In the genomic region with DNA sequence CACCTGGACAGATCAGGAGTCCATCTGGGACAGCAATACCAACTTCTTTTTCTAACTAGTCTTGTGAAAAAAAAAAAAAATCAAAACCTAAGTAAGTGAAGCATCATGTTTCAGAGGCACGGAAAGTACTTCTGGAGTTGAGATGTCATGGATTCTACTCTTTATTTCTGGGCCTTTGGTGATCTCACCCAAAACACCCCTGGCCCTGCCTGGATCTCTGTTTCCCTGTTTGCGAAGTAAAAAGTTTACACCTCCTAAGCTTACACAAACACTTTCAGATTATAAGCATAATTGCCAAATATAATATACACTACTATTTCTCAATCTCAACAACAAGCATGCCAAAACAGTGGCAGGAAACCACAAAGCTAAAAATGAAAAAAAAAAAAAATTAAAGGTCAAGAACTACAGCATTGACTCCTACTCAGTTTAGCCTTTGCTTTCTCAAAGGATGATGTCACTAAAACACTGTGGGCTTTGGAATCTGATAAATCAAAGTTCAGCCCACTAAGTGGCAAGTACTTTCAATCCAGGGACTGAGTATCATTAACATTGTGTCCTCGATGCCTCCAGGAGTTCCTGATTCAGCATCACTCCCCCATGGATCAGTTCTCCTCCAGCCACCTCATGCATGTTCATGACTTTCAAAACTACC, we compare ENCODE assay signal across 22 cellular contexts.
DNase-seq lines count a peak whose midpoint lies in the region; ATAC-seq and TF ChIP-seq lines count a peak whose summit lies in the region.
"Had no signal": no experiment of that assay in that cellular context is flagged by ENCODE, and none has a peak within 500 bp of the region (broad histone marks: within the 10 kb centered on the region; RNA-seq: fewer than 3 reads in every experiment).

No MANE protein-coding gene starts in this region.

- no peak overlapping the region for H2AFZ ChIP-seq in fibroblast of lung (ENCODE audit: low read length)

- DNase-seq in HCEC 1CT (peak; percentile 35), RWPE2 (ENCODE audit: low spot score) (no peak), fibroblast of lung (ENCODE audit: low read depth in 2 of 2) (peak; percentile 80 to 85), myocyte (ENCODE audit: low read depth) (peak; percentile 26), MV-4-11 (lab: John Stamatoyannopoulos, UW) (no peak), hepatic stellate cell (ENCODE audit: low spot score) (no peak), HT-29 (ENCODE audit: low spot score) (no peak)
- DNase-seq: activated naive CD4-positive, alpha-beta T cell treated with anti-CD3 and anti-CD28 coated beads, Interleukin-2, amount 10 ng/mL, durations not matched to agents 7 days and 5 days; activated T-cell treated with anti-CD3 and anti-CD28 coated beads, Interleukin-2, amount 50 U/mL, for 4 hours; CD4-positive, alpha-beta T cell; DMS153; glutamatergic neuron; NCI-H1694; ovary; Peyer's patch; right lobe of liver; stimulated activated CD4-positive, alpha-beta T cell treated with anti-CD3 and anti-CD28 coated beads, Interleukin-2, amount 100 ng/mL, for 24 hours; stimulated activated naive CD8-positive, alpha-beta T cell treated with anti-CD3 and anti-CD28 coated beads, Interleukin-15, Interleukin-2, amounts not matched to agents 100 U/mL and 50 U/mL, for 24 hours; transverse colon had no signal

- ATAC-seq in RWPE2 (ENCODE audit: low read depth) (peak; percentile 58), HG03520 (IDR thresholded peaks at IDR 0.05; ENCODE audit: unreplicated experiment) (no peak)
- ATAC-seq: activated T-cell treated with anti-CD3 and anti-CD28 coated beads, Interleukin-2, amount 50 U/mL, for 4 hours; stimulated activated naive CD8-positive, alpha-beta T cell treated with anti-CD3 and anti-CD28 coated beads, Interleukin-15, Interleukin-2, amounts not matched to agents 100 U/mL and 50 U/mL, for 24 hours; WTC11 had no signal

- no peaks in the 10 kb centered on the region for H3K79me2 ChIP-seq in fibroblast of lung (ENCODE audit: control insufficient read depth, insufficient read depth, low read length)

- H3K27ac ChIP-seq in RWPE2 (ENCODE audit: poor library complexity, severe bottlenecking), result no peak overlapping the region
- no peak overlapping the region for H3K27ac ChIP-seq in fibroblast of lung (ENCODE audit: insufficient read depth, low read length)
- H3K27ac ChIP-seq: epithelial cell of prostate, ovary, Peyer's patch, right lobe of liver, transverse colon had no signal

- H3K9me3 ChIP-seq in RWPE2 (ENCODE audit: severe bottlenecking), result no peaks in the 10 kb centered on the region
- H3K9me3 ChIP-seq in fibroblast of lung (ENCODE audit: control insufficient read depth, insufficient read depth, low read depth, low read length), result no peaks in the 10 kb centered on the region
- H3K9me3 ChIP-seq: ovary, Peyer's patch, right lobe of liver, transverse colon had no signal

- H3K27me3 ChIP-seq in RWPE2 (ENCODE audit: insufficient read depth, poor library complexity, severe bottlenecking) (no peaks in the 10 kb centered on the region), fibroblast of lung (ENCODE audit: control insufficient read depth, insufficient read depth, low read length) (peaks cover 4% of the 10 kb centered on the region)
- H3K27me3 ChIP-seq: ovary, Peyer's patch, right lobe of liver, transverse colon had no signal

- H3K36me3 ChIP-seq in RWPE2 (ENCODE audit: low read depth), result no peaks in the 10 kb centered on the region
- no peaks in the 10 kb centered on the region for H3K36me3 ChIP-seq in fibroblast of lung (ENCODE audit: control insufficient read depth, insufficient read depth, low read length)
- H3K36me3 ChIP-seq: ovary, Peyer's patch, right lobe of liver, transverse colon had no signal

- H4K20me1 ChIP-seq in fibroblast of lung (ENCODE audit: control insufficient read depth, extremely low read depth, insufficient read depth, low read length), result no peaks in the 10 kb centered on the region

- no peak overlapping the region for H3K4me2 ChIP-seq in fibroblast of lung (ENCODE audit: extremely low read depth, insufficient read depth, low read length)

- H3K4me3 ChIP-seq in RWPE2 (ENCODE audit: severe bottlenecking), result no peak overlapping the region
- H3K4me3 ChIP-seq in fibroblast of lung (replicated peaks in 1 of 4; ENCODE audit: control extremely low read depth in 1 of 4, insufficient read depth in 1 of 4, low read depth in 3 of 4, low read length in 4 of 4), result no peak overlapping the region
- H3K4me3 ChIP-seq: ovary, Peyer's patch, right lobe of liver, transverse colon had no signal

- H3K9ac ChIP-seq in fibroblast of lung (ENCODE audit: insufficient read depth, low read length), result no peak overlapping the region

- H3K4me1 ChIP-seq in RWPE2 (ENCODE audit: insufficient read depth, poor library complexity, severe bottlenecking), result peaks cover 8% of the 10 kb centered on the region
- H3K4me1 ChIP-seq in fibroblast of lung (ENCODE audit: control insufficient read depth, extremely low read depth, insufficient read depth, low read length), result no peaks in the 10 kb centered on the region

- TF ChIP-seq CTCF in RWPE2 (IDR thresholded peaks at IDR 0.05; ENCODE audit: poor library complexity, severe bottlenecking), result no peak
- no peak for TF ChIP-seq CTCF in fibroblast of lung (conservative IDR thresholded peaks at IDR 0.05 in 1 of 2, IDR thresholded peaks at IDR 0.05 in 1 of 2; ENCODE audit: low read depth in 1 of 2, low read length in 2 of 2)

Comparison
In these comparisons a context has a peak if more than half of its experiments do, and no peak if none do; other contexts are left out.
1. DNase-seq: peak in HCEC 1CT (single experiment), fibroblast of lung (2 of 2) and myocyte (single experiment); none in RWPE2 (single experiment), MV-4-11 (single experiment), hepatic stellate cell (single experiment) and HT-29 (single experiment).